In the genomic region with DNA sequence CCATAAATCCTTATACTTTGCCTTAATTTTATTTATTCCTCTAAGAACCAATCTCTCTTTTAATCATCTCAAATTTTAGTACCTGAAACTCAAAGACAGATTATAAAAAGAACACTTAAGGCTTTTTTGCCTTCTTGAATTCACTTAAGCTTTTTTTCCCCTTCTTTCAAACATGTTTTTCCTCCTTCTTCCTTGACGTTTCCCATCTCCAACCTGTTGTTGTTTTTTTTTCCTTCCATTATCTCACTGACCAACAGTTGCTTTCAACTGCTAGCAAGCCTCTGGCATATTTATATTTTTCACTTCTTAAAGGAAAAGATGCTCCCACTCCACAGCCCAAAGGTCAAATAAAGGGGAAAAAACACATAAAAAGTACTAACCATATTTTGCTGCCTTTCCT, we compare ENCODE assay signal across 1 cellular context.
TF ChIP-seq lines count a peak whose summit lies in the region.

No MANE protein-coding gene starts in this region.

TF ChIP-seq in IMR-90, 13 proteins besides CTCF, POLR2A, EP300 and RAD21:
- TF ChIP-seq, protein P1, sequence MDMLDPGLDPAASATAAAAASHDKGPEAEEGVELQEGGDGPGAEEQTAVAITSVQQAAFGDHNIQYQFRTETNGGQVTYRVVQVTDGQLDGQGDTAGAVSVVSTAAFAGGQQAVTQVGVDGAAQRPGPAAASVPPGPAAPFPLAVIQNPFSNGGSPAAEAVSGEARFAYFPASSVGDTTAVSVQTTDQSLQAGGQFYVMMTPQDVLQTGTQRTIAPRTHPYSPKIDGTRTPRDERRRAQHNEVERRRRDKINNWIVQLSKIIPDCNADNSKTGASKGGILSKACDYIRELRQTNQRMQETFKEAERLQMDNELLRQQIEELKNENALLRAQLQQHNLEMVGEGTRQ (IDR thresholded peaks at IDR 0.05; ENCODE audit: low read depth, low read length) = no peak
- TF ChIP-seq MXI1 (IDR thresholded peaks at IDR 0.05; ENCODE audit: borderline replicate concordance, low read depth, low read length) = no peak
- TF ChIP-seq RFX5 (IDR thresholded peaks at IDR 0.05; ENCODE audit: low read depth, low read length) = no peak
- no peak for TF ChIP-seq SMC3 (IDR thresholded peaks at IDR 0.05; ENCODE audit: low read depth, low read length)
- TF ChIP-seq NFE2L2 (IDR thresholded peaks at IDR 0.05; ENCODE audit: low read depth, low read length) = no peak
